ENCODE assay signal across 9 cellular contexts in the genomic region with DNA sequence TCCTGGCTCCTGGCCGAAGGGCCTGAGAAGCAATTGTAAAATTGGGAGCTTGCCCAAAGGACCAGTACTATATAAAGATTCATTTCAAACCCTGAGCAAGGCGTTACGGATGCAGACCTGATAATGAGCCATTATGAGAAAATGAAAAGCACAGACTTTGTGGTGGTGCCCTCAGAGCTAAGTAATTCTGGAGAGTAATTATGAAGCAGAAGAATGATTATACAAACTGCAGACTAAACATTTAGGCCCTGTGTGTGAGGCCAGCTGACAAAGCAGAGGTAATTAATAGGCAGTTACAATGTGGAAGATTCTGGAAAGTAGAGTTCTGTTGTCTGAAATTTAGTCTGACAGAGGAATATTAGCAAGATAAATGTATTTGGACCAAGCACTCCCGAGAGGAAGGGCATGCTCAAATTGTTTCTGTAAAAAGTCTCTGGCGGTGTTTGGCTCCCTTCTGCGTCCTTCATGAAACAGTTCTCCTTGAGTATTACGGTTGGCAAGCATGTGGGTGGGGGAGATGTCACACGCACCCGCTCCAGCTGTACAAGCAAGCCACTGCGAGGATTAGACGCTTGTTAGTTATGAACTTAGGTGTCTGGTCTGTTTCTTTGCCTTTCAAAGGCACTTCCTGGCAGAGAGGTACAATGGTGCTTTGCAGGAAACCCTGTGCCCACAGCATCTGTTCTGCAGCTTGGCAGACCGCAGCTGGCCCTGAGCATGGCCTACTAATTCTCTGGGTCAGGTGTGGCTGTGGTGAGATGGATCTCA. TPM values are rescaled to one million over a fixed set of nuclear protein-coding genes. Genes with fewer than 3 reads are reported as not detected.
DNase-seq lines count a peak whose midpoint lies in the region; ATAC-seq, FAIRE-seq and TF ChIP-seq lines count a peak whose summit lies in the region.
"Had no signal": no experiment of that assay in that cellular context is flagged by ENCODE, and none has a peak within 500 bp of the region (broad histone marks: within the 10 kb centered on the region; RNA-seq: fewer than 3 reads in every experiment).

No MANE protein-coding gene starts in this region.

- H2AFZ ChIP-seq in GM12878 (ENCODE audit: control insufficient read depth, low read depth, low read length): peak overlapping the region; percentile 86

- H3K27me3 ChIP-seq in heart left ventricle (no peaks in the 10 kb centered on the region), GM12878 (replicated peaks in 1 of 2; ENCODE audit: control insufficient read depth in 2 of 2, insufficient read depth in 2 of 2, low read length in 1 of 2) (no peaks in the 10 kb centered on the region), skeletal muscle tissue (ENCODE audit: control insufficient read depth in 3 of 3, insufficient read depth in 3 of 3, low read length in 3 of 3) (no peaks in the 10 kb centered on the region)

- H3K4me3 Mint-ChIP-seq in endothelial cell (ENCODE audit: unreplicated experiment): no peak overlapping the region

- CTCF ChIA-PET in GM12878 (lab: Yijun Ruan, JAX): interaction anchor here (0.8 to 3.7 kb wide), 16 partner anchors 8 to 251 kb away, joined by 3 to 25 read pairs (median 6); no protein-coding TSS in a partner anchor

- H3K27ac Mint-ChIP-seq in endothelial cell (ENCODE audit: unreplicated experiment): no peak overlapping the region

- H3K79me2 ChIP-seq in GM12878 (ENCODE audit: control insufficient read depth, insufficient read depth, low read length): peaks cover 61% of the 10 kb centered on the region

- no peaks in the 10 kb centered on the region for H3K27me3 Mint-ChIP-seq in endothelial cell (ENCODE audit: unreplicated experiment)

- H3K36me3 ChIP-seq in heart left ventricle (no peaks in the 10 kb centered on the region), GM12878 (ENCODE audit: control insufficient read depth in 2 of 2, insufficient read depth in 2 of 2, low read length in 1 of 2) (0 out of 4 replicates have a peak, but pooled peaks cover 0 to 4% of the 10 kb centered on the region in 2 experiments), skeletal muscle tissue (ENCODE audit: control insufficient read depth in 3 of 3, insufficient read depth in 3 of 3, low read length in 3 of 3) (no peaks in the 10 kb centered on the region)

- H3K9ac ChIP-seq in GM12878 (ENCODE audit: control insufficient read depth, insufficient read depth, low read length) (peak overlapping the region; percentile 76), skeletal muscle tissue (ENCODE audit: low read depth in 1 of 3, low read length in 3 of 3) (peak overlapping the region in 2 of 3 donors; percentile 4 to 41)

- in situ Hi-C loops in GM12878 (cut with MboI) (no loop called here), GM13977 (cut with MboI; ENCODE audit: low pct_unique_long_range_greater_than_20kb, low sequenced_read_pairs, unreplicated experiment) (no loop called here)

- DNase-seq in heart left ventricle (peak in 3 of 5 donors; percentile 29 to 59 (median 38)), Right ventricle myocardium inferior (ENCODE audit: missing footprints) (no peak), GM12878 (ENCODE audit: low read depth, low spot score) (peak; percentile 82), NCI-H526 (lab: John Stamatoyannopoulos, UW) (no peak), GM13977 (ENCODE audit: low spot score) (no peak), endothelial cell (ENCODE audit: low spot score) (no peak)

- ATAC-seq in heart left ventricle (peak; percentile 42 to 80 (median 70)), Right ventricle myocardium inferior (no peak), SK-N-SH treated with all-trans-retinoic acid at 6 μM for 48 hours (peak; percentile 19; the same call in 2 of the 3 replicates), GM12878 (peak; percentile 35)

- RAD21 ChIA-PET in GM12878 (lab: Charles Lee; ENCODE audit: unreplicated experiment): interaction anchor here (0.9 to 9.9 kb wide), 20 partner anchors 9 to 251 kb away, joined by 3 to 176 read pairs (median 6); a partner anchor contains a TSS

- H3K27ac ChIP-seq in heart left ventricle (peak overlapping the region; percentile 4 to 78 (median 68)), GM12878 (ENCODE audit: control insufficient read depth, insufficient read depth) (peak overlapping the region; percentile 97), skeletal muscle tissue (ENCODE audit: low read depth, low read length) (no peak overlapping the region)
- H3K27ac ChIP-seq: SK-N-MC had no signal

- 0 out of 4 replicates have a peak, but pooled peaks of 1 of the 2 experiments have one; percentile 14 for TF ChIP-seq EP300 in GM12878 (IDR thresholded peaks at IDR 0.05; ENCODE audit: borderline replicate concordance in 1 of 2, control insufficient read depth in 1 of 2, low read depth in 2 of 2, low read length in 2 of 2)

- TF ChIP-seq CTCF in heart left ventricle (IDR thresholded peaks at IDR 0.05): no peak
- no peak for TF ChIP-seq CTCF in GM12878 (IDR thresholded peaks at IDR 0.05 in 2 of 3, conservative IDR thresholded peaks at IDR 0.05 in 1 of 3; ENCODE audit: control insufficient read depth in 2 of 3, extremely low read depth in 1 of 3, insufficient read depth in 1 of 3, low read depth in 3 of 3, low read length in 3 of 3)
- no peak for TF ChIP-seq CTCF in GM13977 (IDR thresholded peaks at IDR 0.05; ENCODE audit: extremely low read depth, insufficient read depth, missing control alignments)
- no peak for TF ChIP-seq CTCF in endothelial cell (IDR thresholded peaks at IDR 0.05; ENCODE audit: unreplicated experiment)

- SMC1A ChIA-PET in GM12878 (lab: Charles Lee; ENCODE audit: uncharacterized antibody, unreplicated experiment): interaction anchor here (0.7 to 10.2 kb wide), 26 partner anchors 9 to 251 kb away, joined by 3 to 178 read pairs (median 11); a partner anchor contains a TSS

- H3K4me2 ChIP-seq in GM12878 (ENCODE audit: control insufficient read depth, insufficient read depth): peak overlapping the region; percentile 66

- intact Hi-C loops in heart left ventricle (cut with DNase I) (loop anchor here in 2 of 10 donors (10.0 kb wide), 2 partner anchors 101 to 211 kb away; no protein-coding TSS in a partner anchor), Right ventricle myocardium inferior (cut with DNase I) (no loop called here), GM12878 (cut with micrococcal nuclease; ENCODE audit: unreplicated experiment) (loop anchor here (2.0 kb wide), 2 partner anchors 29 to 211 kb away; no protein-coding TSS in a partner anchor)

- no peaks in the 10 kb centered on the region for H3K36me3 Mint-ChIP-seq in endothelial cell (ENCODE audit: low read depth, unreplicated experiment)

- WGBS in heart left ventricle, 4 donors: 39 to 60% (median 56%) methylated on average over 12 of the region's 12 CpGs
- 10% methylated on average over 12 of the region's 12 CpGs for WGBS in GM12878 (ENCODE audit: insufficient coverage, insufficient replicate concordance, low lambda C conversion rate, missing lambda C conversion rate)

- peak; percentile 28; the same call in 1 of the 2 replicates for TF ChIP-seq RAD21 in GM12878 (IDR thresholded peaks at IDR 0.05; ENCODE audit: insufficient read depth, low read depth, low read length)

- no peak for TF ChIP-seq POLR2A in heart left ventricle (IDR thresholded peaks at IDR 0.05)
- TF ChIP-seq POLR2A in GM12878 (IDR thresholded peaks at IDR 0.05; ENCODE audit: low read depth, low read length): no peak; the same call in 1 of the 2 replicates

- H3K4me3 ChIP-seq in heart left ventricle (no peak overlapping the region), GM12878 (no peak overlapping the region), skeletal muscle tissue (ENCODE audit: low read length in 3 of 3) (no peak overlapping the region)
- H3K4me3 ChIP-seq: SK-N-MC had no signal

- no peaks in the 10 kb centered on the region for H3K9me3 Mint-ChIP-seq in endothelial cell (ENCODE audit: unreplicated experiment)

- H3K4me1 ChIP-seq in heart left ventricle (peaks cover 0 to 43% (median 12%) of the 10 kb centered on the region in 12 donors), GM12878 (ENCODE audit: control insufficient read depth, insufficient read depth, low read length) (peaks cover 62% of the 10 kb centered on the region), skeletal muscle tissue (ENCODE audit: control insufficient read depth in 3 of 3, insufficient read depth in 3 of 3, low read length in 3 of 3) (peaks cover 10 to 30% (median 14%) of the 10 kb centered on the region in 3 donors)

- POLR2A ChIA-PET in GM12878 (lab: Charles Lee): interaction anchor here (0.5 to 10.2 kb wide), 13 partner anchors 9 to 226 kb away, joined by 3 to 166 read pairs (median 5); a partner anchor contains a TSS

- H4K20me1 ChIP-seq in GM12878 (ENCODE audit: control insufficient read depth, insufficient read depth): no peaks in the 10 kb centered on the region

- peak; percentile 23 for FAIRE-seq in GM12878 (lab: Jason Lieb, UNC)

- H3K9me3 ChIP-seq in heart left ventricle (no peaks in the 10 kb centered on the region), GM12878 (replicated peaks; ENCODE audit: control insufficient read depth, insufficient read depth, low read length) (no peaks in the 10 kb centered on the region; the same call in 2 of the 3 replicates), skeletal muscle tissue (ENCODE audit: control insufficient read depth in 3 of 3, low read length in 3 of 3) (no peaks in the 10 kb centered on the region)

- H3K4me1 Mint-ChIP-seq in endothelial cell (ENCODE audit: unreplicated experiment): peaks cover 2% of the 10 kb centered on the region

- BruUV-seq in GM12878 (replicated peaks; lab: Mats Ljungman, UMichigan): TSS peak; percentile 69

TF ChIP-seq in GM12878, 131 proteins besides CTCF, POLR2A, EP300 and RAD21 (continues in another document):
- TF ChIP-seq RUNX3 (IDR thresholded peaks at IDR 0.05; ENCODE audit: low read length): peak; percentile 76

RNA-seq across cellular contexts. Expression of a gene that starts 45.5 kb away (rescaled TPM):
- total RNA-seq in heart left ventricle (100 to 1,000 TPM in 6 of 9 donors, 10 to 100 TPM in 3; 84.5 to 189 (median 124) TPM), Right ventricle myocardium inferior (91.3 TPM), GM12878 (2014; rRNA removed) (36.2 and 36.9 TPM in 2 replicates), GM12878 (2014; rRNA removed; fragmentation: Illumina TruSeq; extraction: Trizol) (44.6 and 46.5 TPM in 2 replicates), GM12878 (2021) (63.1 and 67.6 TPM in 2 replicates), skeletal muscle tissue (3.7 TPM), endothelial cell (ENCODE audit: unreplicated experiment) (53.1 TPM)
- polyA plus RNA-seq in heart left ventricle (10 to 100 TPM; 32.5 to 52.8 TPM), GM12878 (2011; rRNA removed) (47.3 and 47.4 TPM in 2 replicates), GM12878 (2014; fragmentation: Illumina TruSeq; extraction: Trizol) (86.9 and 109 TPM in 2 replicates), GM12878 (2014; fragmentation: Nextera tagmentation; extraction: Ambion mirVana) (10 to 100 TPM; 11.8 to 16.1 TPM), GM12878 (2014; rRNA removed) (59.1 and 61.4 TPM in 2 replicates), GM12878 (2016; fragmentation: Nextera tagmentation; extraction: Ambion mirVana) (10 to 100 TPM; 58.4 to 66.1 TPM)
- total RNA-seq in GM12878 (2013; cell fraction: nucleolus; rRNA removed): 36.3 and 37.4 TPM in 2 replicates
- 8.8 TPM for polyA plus RNA-seq in GM12878 (2011; ENCODE audit: low read depth)
- polyA plus RNA-seq in GM12878 (2011; cell fraction: cytosol; rRNA removed): 51.0 and 62.8 TPM in 2 replicates
- 33.6 and 47.7 TPM in 2 replicates for polyA plus RNA-seq in GM12878 (2011; cell fraction: nucleus; rRNA removed)
- 13.6 and 28.5 TPM in 2 replicates for polyA plus RNA-seq in GM12878 (2012)
- polyA minus RNA-seq in GM12878 (2011; rRNA and poly(A)+ RNA removed): 32.6 and 52.1 TPM in 2 replicates
- 18.0 and 24.0 TPM in 2 replicates for polyA minus RNA-seq in GM12878 (2011; cell fraction: cytosol; rRNA and poly(A)+ RNA removed)
- 19.7 and 24.1 TPM in 2 replicates for polyA minus RNA-seq in GM12878 (2011; cell fraction: nucleus; rRNA and poly(A)+ RNA removed)

Comparison
In these comparisons a context has a peak if more than half of its experiments do, and no peak if none do; other contexts are left out.
1. DNase-seq: peak in heart left ventricle (3 of 5) and GM12878 (single experiment); none in Right ventricle myocardium inferior (single experiment), NCI-H526 (0 of 2), GM13977 (single experiment) and endothelial cell (single experiment).